22 cellular contexts compared by ENCODE assay signal in the genomic region with DNA sequence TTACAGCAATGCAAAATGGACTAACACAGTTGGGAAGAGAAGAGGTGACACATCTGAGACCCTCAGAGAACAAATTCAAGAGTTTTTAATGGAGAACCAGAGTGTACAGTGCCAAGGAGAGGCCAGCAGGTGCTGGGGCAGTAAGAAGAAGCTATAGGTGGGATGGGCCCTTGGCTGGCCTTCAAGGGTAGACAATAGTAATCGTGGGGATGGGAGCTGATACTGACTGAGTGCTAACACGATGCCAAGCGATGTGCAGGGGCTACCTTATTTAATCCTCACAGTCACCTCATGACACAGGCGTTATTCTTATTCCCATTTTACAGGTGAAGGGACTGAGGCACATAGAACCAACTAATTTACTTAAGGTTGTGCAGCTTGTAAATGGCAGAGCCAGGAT.
DNase-seq lines count a peak whose midpoint lies in the region; ATAC-seq, FAIRE-seq and TF ChIP-seq lines count a peak whose summit lies in the region.
"Had no signal": no experiment of that assay in that cellular context is flagged by ENCODE, and none has a peak within 500 bp of the region (broad histone marks: within the 10 kb centered on the region; RNA-seq: fewer than 3 reads in every experiment).

No MANE protein-coding gene starts in this region.

- peaks cover 8% of the 10 kb centered on the region; the same call in 1 of the 2 replicates for H3K4me1 ChIP-seq in HepG2 (ENCODE audit: insufficient read depth, low read length)
- H3K4me1 ChIP-seq in right lobe of liver, result peaks cover 0 to 13% (median 0%) of the 10 kb centered on the region in 4 donors
- H3K4me1 ChIP-seq: Caco-2 had no signal

- H3K4me2 ChIP-seq in HepG2 (ENCODE audit: low read depth, low read length), result no peak overlapping the region
- H3K4me2 ChIP-seq: GM23338, KMS-11 had no signal

- ATAC-seq in activated CD8-positive, alpha-beta T cell treated with anti-CD3 and anti-CD28 coated beads, Interleukin-2, amount 10 ng/mL, durations not matched to agents 7 days and 5 days, result no peak
- ATAC-seq in activated CD8-positive, alpha-beta T cell treated with anti-CD3 and anti-CD28 coated beads for 36 hours, result no peak
- ATAC-seq in HepG2 (no peak), right lobe of liver (no peak), HG03432 (IDR thresholded peaks at IDR 0.05; ENCODE audit: unreplicated experiment) (no peak)
- ATAC-seq: CD8-positive, alpha-beta T cell; GM23338 had no signal

- no peaks in the 10 kb centered on the region for H3K9me3 Mint-ChIP-seq in activated CD8-positive, alpha-beta T cell treated with anti-CD3 and anti-CD28 coated beads, Interleukin-2, amount 10 ng/mL, durations not matched to agents 7 days and 5 days (ENCODE audit: insufficient read depth)
- H3K9me3 Mint-ChIP-seq in activated CD8-positive, alpha-beta T cell treated with anti-CD3 and anti-CD28 coated beads for 36 hours, result no peaks in the 10 kb centered on the region
- peaks cover under 1% of the 10 kb centered on the region for H3K9me3 Mint-ChIP-seq in nephron progenitor cell
- H3K9me3 Mint-ChIP-seq: CD8-positive, alpha-beta T cell; GM23338; H9 had no signal

- peaks cover 53% of the 10 kb centered on the region for H3K4me1 Mint-ChIP-seq in activated CD8-positive, alpha-beta T cell treated with anti-CD3 and anti-CD28 coated beads, Interleukin-2, amount 10 ng/mL, durations not matched to agents 7 days and 5 days (ENCODE audit: low read depth)
- peaks cover 40% of the 10 kb centered on the region for H3K4me1 Mint-ChIP-seq in activated CD8-positive, alpha-beta T cell treated with anti-CD3 and anti-CD28 coated beads for 36 hours (ENCODE audit: low read depth)
- peaks cover 54% of the 10 kb centered on the region for H3K4me1 Mint-ChIP-seq in nephron progenitor cell

- no TSS peak for BruUV-seq in HepG2 (replicated peaks; lab: Mats Ljungman, UMichigan)

- no peaks in the 10 kb centered on the region for H3K27me3 Mint-ChIP-seq in activated CD8-positive, alpha-beta T cell treated with anti-CD3 and anti-CD28 coated beads, Interleukin-2, amount 10 ng/mL, durations not matched to agents 7 days and 5 days (ENCODE audit: low read depth)
- no peaks in the 10 kb centered on the region for H3K27me3 Mint-ChIP-seq in activated CD8-positive, alpha-beta T cell treated with anti-CD3 and anti-CD28 coated beads for 36 hours
- peaks cover 6% of the 10 kb centered on the region for H3K27me3 Mint-ChIP-seq in nephron progenitor cell (ENCODE audit: low read depth, poor library complexity)

- TF ChIP-seq CTCF in activated CD8-positive, alpha-beta T cell treated with anti-CD3 and anti-CD28 coated beads for 36 hours (IDR thresholded peaks at IDR 0.05), result no peak
- no peak for TF ChIP-seq CTCF in HepG2 (CRISPR knock-in tag; IDR thresholded peaks at IDR 0.05)
- TF ChIP-seq CTCF in right lobe of liver (IDR thresholded peaks at IDR 0.05), result no peak
- no peak for TF ChIP-seq CTCF in nephron progenitor cell (IDR thresholded peaks at IDR 0.05)

- H3K4me3 ChIP-seq in HepG2 (replicated peaks in 1 of 3; ENCODE audit: insufficient read depth in 1 of 3, low read depth in 2 of 3, low read length in 3 of 3), result no peak overlapping the region
- no peak overlapping the region for H3K4me3 ChIP-seq in right lobe of liver
- H3K4me3 ChIP-seq: GM23338 had no signal

- TF ChIP-seq EP300 in HepG2 (IDR thresholded peaks at IDR 0.05; ENCODE audit: low read depth in 2 of 2, low read length in 2 of 2) (no peak), HepG2 (CRISPR knock-in tag; IDR thresholded peaks at IDR 0.05; ENCODE audit: borderline replicate concordance) (no peak)

- no peaks in the 10 kb centered on the region for H4K20me1 ChIP-seq in HepG2 (ENCODE audit: insufficient read depth, low read length)

- H3K36me3 ChIP-seq in HepG2 (replicated peaks in 1 of 2; ENCODE audit: control insufficient read depth in 1 of 2, insufficient read depth in 2 of 2, low read length in 2 of 2) (no peaks in the 10 kb centered on the region), right lobe of liver (no peaks in the 10 kb centered on the region)

- CTCF ChIA-PET in activated CD8-positive, alpha-beta T cell treated with anti-CD3 and anti-CD28 coated beads, Interleukin-2, amount 10 ng/mL, durations not matched to agents 7 days and 5 days (lab: Charles Lee), result interaction anchor here (1.5 to 2.2 kb wide), 2 partner anchors 10 kb away, joined by 3 to 8 read pairs; no protein-coding TSS in a partner anchor
- CTCF ChIA-PET in activated CD8-positive, alpha-beta T cell treated with anti-CD3 and anti-CD28 coated beads for 36 hours (lab: Charles Lee), result no interaction called here
- CTCF ChIA-PET in HepG2 (lab: Yijun Ruan, JAX; ENCODE audit: low intra/inter-chr PET ratio, low total read pairs), result no interaction called here

- no peak for FAIRE-seq in HepG2 (lab: Jason Lieb, UNC)
- FAIRE-seq: G401.6 had no signal

- H3K27me3 ChIP-seq in HepG2 (ENCODE audit: control insufficient read depth in 1 of 2, insufficient read depth in 2 of 2, low read length in 2 of 2) (peaks cover 4 to 57% of the 10 kb centered on the region in 2 experiments; a peak in 4 of 5 replicates), right lobe of liver (no peaks in the 10 kb centered on the region)

- H3K27ac Mint-ChIP-seq in activated CD8-positive, alpha-beta T cell treated with anti-CD3 and anti-CD28 coated beads, Interleukin-2, amount 10 ng/mL, durations not matched to agents 7 days and 5 days, result peak overlapping the region; percentile 21
- H3K27ac Mint-ChIP-seq in activated CD8-positive, alpha-beta T cell treated with anti-CD3 and anti-CD28 coated beads for 36 hours, result no peak overlapping the region
- H3K27ac Mint-ChIP-seq in nephron progenitor cell, result peak overlapping the region; percentile 90
- H3K27ac Mint-ChIP-seq: B cell; CD8-positive, alpha-beta T cell; GM23338 had no signal

- H3K27ac ChIP-seq in HepG2 (ENCODE audit: extremely low read length, insufficient read depth, low read length), result no peak overlapping the region
- no peak overlapping the region for H3K27ac ChIP-seq in right lobe of liver
- H3K27ac ChIP-seq: 22Rv1, C4-2B, KMS-11 had no signal

- H3K36me3 Mint-ChIP-seq in activated CD8-positive, alpha-beta T cell treated with anti-CD3 and anti-CD28 coated beads, Interleukin-2, amount 10 ng/mL, durations not matched to agents 7 days and 5 days (ENCODE audit: low read depth), result no peaks in the 10 kb centered on the region
- H3K36me3 Mint-ChIP-seq in activated CD8-positive, alpha-beta T cell treated with anti-CD3 and anti-CD28 coated beads for 36 hours (ENCODE audit: low read depth), result no peaks in the 10 kb centered on the region
- H3K36me3 Mint-ChIP-seq in nephron progenitor cell (ENCODE audit: low read depth), result peaks cover under 1% of the 10 kb centered on the region
- H3K36me3 Mint-ChIP-seq: CD8-positive, alpha-beta T cell had no signal

- POLR2A ChIA-PET in activated CD8-positive, alpha-beta T cell treated with anti-CD3 and anti-CD28 coated beads, Interleukin-2, amount 10 ng/mL, durations not matched to agents 7 days and 5 days (lab: Charles Lee), result interaction anchor here (0.8 to 1.7 kb wide), 2 partner anchors 132 kb away, joined by 3 to 8 read pairs; partner anchors contain the start of gene ID2
- POLR2A ChIA-PET in activated CD8-positive, alpha-beta T cell treated with anti-CD3 and anti-CD28 coated beads for 36 hours (lab: Charles Lee), result interaction anchor here (0.6 to 1.1 kb wide), 3 partner anchors 9 to 133 kb away, joined by 3 read pairs; no protein-coding TSS in a partner anchor
- POLR2A ChIA-PET in HepG2 (lab: Yijun Ruan, JAX), result no interaction called here

- no peak overlapping the region for H3K4me3 Mint-ChIP-seq in activated CD8-positive, alpha-beta T cell treated with anti-CD3 and anti-CD28 coated beads, Interleukin-2, amount 10 ng/mL, durations not matched to agents 7 days and 5 days
- no peak overlapping the region for H3K4me3 Mint-ChIP-seq in activated CD8-positive, alpha-beta T cell treated with anti-CD3 and anti-CD28 coated beads for 36 hours
- H3K4me3 Mint-ChIP-seq in nephron progenitor cell, result no peak overlapping the region
- H3K4me3 Mint-ChIP-seq: B cell; CD8-positive, alpha-beta T cell; GM23338; H9 had no signal

- TF ChIP-seq RAD21 in HepG2 (CRISPR knock-in tag; IDR thresholded peaks at IDR 0.05), result no peak

- in situ Hi-C loops in HepG2 (cut with HindIII; ENCODE audit: extremely low pct_ligation_motif_present, low pct_unique_long_range_greater_than_20kb), result no loop called here

- no peaks in the 10 kb centered on the region for H3K9me3 ChIP-seq in HepG2 (ENCODE audit: low read length)
- no peaks in the 10 kb centered on the region for H3K9me3 ChIP-seq in right lobe of liver
- H3K9me3 ChIP-seq: Caco-2 had no signal

- 36% methylated on average over 4 of the region's 4 CpGs for WGBS in HepG2 (ENCODE audit: low lambda C conversion rate)
- WGBS in right lobe of liver (ENCODE audit: insufficient coverage, low coverage, low lambda C conversion rate, missing lambda C conversion rate), result 100% methylated on average over 1 of the region's 4 CpGs

- no peak for DNase-seq in activated CD8-positive, alpha-beta T cell treated with anti-CD3 and anti-CD28 coated beads, Interleukin-2, amount 10 ng/mL, durations not matched to agents 7 days and 5 days
- DNase-seq in activated CD8-positive, alpha-beta T cell treated with anti-CD3 and anti-CD28 coated beads for 36 hours, result no peak
- DNase-seq in HepG2 (ENCODE audit: low spot score) (no peak), right lobe of liver (no peak), nephron progenitor cell (no peak)
- DNase-seq in activated naive CD4-positive, alpha-beta T cell treated with anti-CD3 and anti-CD28 coated beads, Interleukin-2, amount 50 U/mL, for 16 hours, result no peak
- DNase-seq: Caco-2; CD8-positive, alpha-beta T cell; IMR-90; MM.1S; NCI-H446; NCI-H524 treated with DMSO at 0.1 percent for 48 hours; RPMI8226; SIG-M5 had no signal

- H2AFZ ChIP-seq in HepG2 (ENCODE audit: low read length), result no peak overlapping the region
- H2AFZ ChIP-seq: GM23338 had no signal

- no peak for TF ChIP-seq POLR2A in HepG2 (IDR thresholded peaks at IDR 0.05; ENCODE audit: insufficient read depth in 1 of 2, low read depth in 2 of 2, low read length in 2 of 2)
- no peak for TF ChIP-seq POLR2A in right lobe of liver (IDR thresholded peaks at IDR 0.05)

- no peak overlapping the region for H3K9ac ChIP-seq in HepG2 (ENCODE audit: insufficient read depth, low read depth, low read length)
- H3K9ac ChIP-seq: KMS-11 had no signal

- no peaks in the 10 kb centered on the region for H3K79me2 ChIP-seq in HepG2 (ENCODE audit: insufficient read depth, low read length)

- intact Hi-C loops in activated CD8-positive, alpha-beta T cell treated with anti-CD3 and anti-CD28 coated beads for 36 hours (cut with micrococcal nuclease), result loop anchor here (10.0 kb wide), 1 partner anchor 245 kb away; no protein-coding TSS in a partner anchor
- intact Hi-C loops in HepG2 (cut with micrococcal nuclease; ENCODE audit: unreplicated experiment), result no loop called here
- intact Hi-C loops in right lobe of liver (cut with DNase I), result no loop called here

TF ChIP-seq in HepG2, 621 proteins besides CTCF, POLR2A, EP300 and RAD21:
- TF ChIP-seq ZNF430 (CRISPR knock-in tag; IDR thresholded peaks at IDR 0.05), result no peak
- TF ChIP-seq ZNF629 (CRISPR knock-in tag; conservative IDR thresholded peaks at IDR 0.05), result 0 out of 2 replicates have a peak, but pooled peaks have one; percentile 25
